In the genomic region with DNA sequence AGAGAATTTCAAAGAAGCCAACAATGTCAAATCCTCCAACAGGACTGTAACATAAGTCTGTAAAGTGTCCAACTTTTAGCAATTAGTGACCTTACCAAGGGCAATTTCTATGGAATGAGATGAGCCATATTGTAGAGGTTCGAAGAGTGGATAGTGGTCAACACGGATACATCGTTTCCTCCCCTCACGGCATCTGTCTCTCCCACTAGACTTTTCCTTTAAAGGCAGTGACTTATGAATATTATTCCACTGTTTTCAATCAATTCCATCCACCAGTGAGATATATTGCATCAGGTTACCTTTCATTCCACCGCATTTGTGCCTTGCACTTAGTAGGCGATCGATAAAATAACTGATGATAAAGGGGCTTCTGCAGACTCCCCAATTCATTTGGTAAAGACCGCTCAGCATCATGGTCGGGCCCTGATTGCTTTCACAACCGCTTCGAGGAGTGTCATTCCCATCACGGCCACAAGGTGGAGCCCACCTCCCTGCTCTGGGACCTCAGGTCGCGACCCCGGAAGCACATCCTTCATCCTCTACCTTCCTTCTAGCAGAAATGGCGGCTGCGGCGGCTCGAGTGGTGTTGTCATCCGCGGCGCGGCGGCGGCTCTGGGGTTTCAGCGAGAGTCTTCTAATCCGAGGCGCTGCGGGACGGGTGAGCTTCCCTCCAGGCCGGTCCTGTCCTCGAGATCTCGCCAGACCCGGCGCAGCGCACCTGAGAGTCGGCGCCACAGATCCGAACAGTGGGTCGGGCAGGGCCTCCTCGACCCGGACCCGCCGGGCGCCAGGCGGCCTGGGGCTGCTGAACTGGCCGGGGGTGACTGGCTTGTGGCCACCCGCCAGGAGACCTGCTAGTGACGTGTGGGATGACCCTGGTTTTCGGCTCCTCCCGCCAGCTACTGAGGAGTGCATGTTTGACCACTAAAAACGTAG, we compare ENCODE assay signal across 1 cellular context.
A peak's percentile ranks its signal among the peaks of the same experiment; 100 is the strongest.
TF ChIP-seq lines count a peak whose summit lies in the region.

Gene PMPCB (plus strand): TSS at position 535 of the 936 bp plus-strand sequence. CDS start 25 bp downstream, at position 560.

TF ChIP-seq in GM12878, 131 proteins besides CTCF, POLR2A, EP300 and RAD21 (continued from another document and continues in another):
- TF ChIP-seq POU2F2 (IDR thresholded peaks at IDR 0.05; ENCODE audit: borderline replicate concordance, low read depth, low read length) (peak; percentile 67; the same call in 2 of the 3 replicates), GABPA (IDR thresholded peaks at IDR 0.05; ENCODE audit: low read depth) (peak; percentile 95), SREBF1 (IDR thresholded peaks at IDR 0.05; ENCODE audit: low read length) (peak; percentile 81), MXI1 (IDR thresholded peaks at IDR 0.05; ENCODE audit: low read depth, low read length) (0 out of 2 replicates have a peak, but pooled peaks have one; percentile 52), ZNF274 (IDR thresholded peaks at IDR 0.05; ENCODE audit: insufficient read depth, insufficient read length) (no peak), RAD51 (IDR thresholded peaks at IDR 0.05) (no peak), ZNF622 (IDR thresholded peaks at IDR 0.05) (no peak), SMAD1 (IDR thresholded peaks at IDR 0.05; ENCODE audit: low read depth, partially characterized antibody) (peak; percentile 24), POLR2AphosphoS2 (IDR thresholded peaks at IDR 0.05; ENCODE audit: low read depth, low read length) (peak; percentile 58; the same call in 1 of the 2 replicates), CHD2 (IDR thresholded peaks at IDR 0.05; ENCODE audit: borderline replicate concordance, low read depth, low read length) (peak; percentile 62; the same call in 1 of the 2 replicates), YBX1 (IDR thresholded peaks at IDR 0.05) (no peak), SMAD5 (IDR thresholded peaks at IDR 0.05; ENCODE audit: low read depth) (peak; percentile 40; the same call in 1 of the 2 replicates), HCFC1 (IDR thresholded peaks at IDR 0.05; ENCODE audit: low read length) (peak; percentile 73), JUNB (IDR thresholded peaks at IDR 0.05) (no peak), KAT2A (conservative IDR thresholded peaks at IDR 0.05; ENCODE audit: control insufficient read depth, low read depth, low read length) (no peak), KLF5 (IDR thresholded peaks at IDR 0.05; ENCODE audit: partially characterized antibody) (peak; percentile 85), NFYA (IDR thresholded peaks at IDR 0.05; ENCODE audit: borderline replicate concordance, low read depth, low read length) (no peak), NR2C1 (IDR thresholded peaks at IDR 0.05) (peak; percentile 99), YY1 (IDR thresholded peaks at IDR 0.05; ENCODE audit: low read depth, low read length) (peak; percentile 99), BACH1 (IDR thresholded peaks at IDR 0.05; ENCODE audit: borderline replicate concordance) (no peak), ATF3 (IDR thresholded peaks at IDR 0.05; ENCODE audit: borderline replicate concordance, extremely low read depth, low read depth, low read length) (no peak), SMARCA5 (IDR thresholded peaks at IDR 0.05) (peak; percentile 97), CREB1 (IDR thresholded peaks at IDR 0.05; ENCODE audit: low read depth) (peak; percentile 35), ESRRA (IDR thresholded peaks at IDR 0.05; ENCODE audit: low read length) (no peak), TAF1 (IDR thresholded peaks at IDR 0.05; ENCODE audit: borderline replicate concordance, low read depth, low read length) (peak; percentile 94), USF1 (IDR thresholded peaks at IDR 0.05; ENCODE audit: borderline replicate concordance, extremely low read length, insufficient read depth, low read depth, low read length) (no peak), NBN (IDR thresholded peaks at IDR 0.05) (peak; percentile 73), RB1 (IDR thresholded peaks at IDR 0.05; ENCODE audit: borderline replicate concordance) (peak; percentile 88; the same call in 1 of the 2 replicates), RELA (IDR thresholded peaks at IDR 0.05; ENCODE audit: borderline replicate concordance, partially characterized antibody) (peak; percentile 76), CBFB (IDR thresholded peaks at IDR 0.05; ENCODE audit: low read depth) (0 out of 2 replicates have a peak, but pooled peaks have one; percentile 53), ATF2 (IDR thresholded peaks at IDR 0.05; ENCODE audit: low read length) (no peak), SIX5 (IDR thresholded peaks at IDR 0.05; ENCODE audit: low read depth, low read length, severe bottlenecking) (peak; percentile 48), ELK1 (IDR thresholded peaks at IDR 0.05; ENCODE audit: low read depth, low read length) (0 out of 2 replicates have a peak, but pooled peaks have one; percentile 39)
- TF ChIP-seq, protein P1, sequence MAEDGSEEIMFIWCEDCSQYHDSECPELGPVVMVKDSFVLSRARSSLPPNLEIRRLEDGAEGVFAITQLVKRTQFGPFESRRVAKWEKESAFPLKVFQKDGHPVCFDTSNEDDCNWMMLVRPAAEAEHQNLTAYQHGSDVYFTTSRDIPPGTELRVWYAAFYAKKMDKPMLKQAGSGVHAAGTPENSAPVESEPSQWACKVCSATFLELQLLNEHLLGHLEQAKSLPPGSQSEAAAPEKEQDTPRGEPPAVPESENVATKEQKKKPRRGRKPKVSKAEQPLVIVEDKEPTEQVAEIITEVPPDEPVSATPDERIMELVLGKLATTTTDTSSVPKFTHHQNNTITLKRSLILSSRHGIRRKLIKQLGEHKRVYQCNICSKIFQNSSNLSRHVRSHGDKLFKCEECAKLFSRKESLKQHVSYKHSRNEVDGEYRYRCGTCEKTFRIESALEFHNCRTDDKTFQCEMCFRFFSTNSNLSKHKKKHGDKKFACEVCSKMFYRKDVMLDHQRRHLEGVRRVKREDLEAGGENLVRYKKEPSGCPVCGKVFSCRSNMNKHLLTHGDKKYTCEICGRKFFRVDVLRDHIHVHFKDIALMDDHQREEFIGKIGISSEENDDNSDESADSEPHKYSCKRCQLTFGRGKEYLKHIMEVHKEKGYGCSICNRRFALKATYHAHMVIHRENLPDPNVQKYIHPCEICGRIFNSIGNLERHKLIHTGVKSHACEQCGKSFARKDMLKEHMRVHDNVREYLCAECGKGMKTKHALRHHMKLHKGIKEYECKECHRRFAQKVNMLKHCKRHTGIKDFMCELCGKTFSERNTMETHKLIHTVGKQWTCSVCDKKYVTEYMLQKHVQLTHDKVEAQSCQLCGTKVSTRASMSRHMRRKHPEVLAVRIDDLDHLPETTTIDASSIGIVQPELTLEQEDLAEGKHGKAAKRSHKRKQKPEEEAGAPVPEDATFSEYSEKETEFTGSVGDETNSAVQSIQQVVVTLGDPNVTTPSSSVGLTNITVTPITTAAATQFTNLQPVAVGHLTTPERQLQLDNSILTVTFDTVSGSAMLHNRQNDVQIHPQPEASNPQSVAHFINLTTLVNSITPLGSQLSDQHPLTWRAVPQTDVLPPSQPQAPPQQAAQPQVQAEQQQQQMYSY (CRISPR knock-in tag; IDR thresholded peaks at IDR 0.05) = no peak
- TF ChIP-seq, protein P2, sequence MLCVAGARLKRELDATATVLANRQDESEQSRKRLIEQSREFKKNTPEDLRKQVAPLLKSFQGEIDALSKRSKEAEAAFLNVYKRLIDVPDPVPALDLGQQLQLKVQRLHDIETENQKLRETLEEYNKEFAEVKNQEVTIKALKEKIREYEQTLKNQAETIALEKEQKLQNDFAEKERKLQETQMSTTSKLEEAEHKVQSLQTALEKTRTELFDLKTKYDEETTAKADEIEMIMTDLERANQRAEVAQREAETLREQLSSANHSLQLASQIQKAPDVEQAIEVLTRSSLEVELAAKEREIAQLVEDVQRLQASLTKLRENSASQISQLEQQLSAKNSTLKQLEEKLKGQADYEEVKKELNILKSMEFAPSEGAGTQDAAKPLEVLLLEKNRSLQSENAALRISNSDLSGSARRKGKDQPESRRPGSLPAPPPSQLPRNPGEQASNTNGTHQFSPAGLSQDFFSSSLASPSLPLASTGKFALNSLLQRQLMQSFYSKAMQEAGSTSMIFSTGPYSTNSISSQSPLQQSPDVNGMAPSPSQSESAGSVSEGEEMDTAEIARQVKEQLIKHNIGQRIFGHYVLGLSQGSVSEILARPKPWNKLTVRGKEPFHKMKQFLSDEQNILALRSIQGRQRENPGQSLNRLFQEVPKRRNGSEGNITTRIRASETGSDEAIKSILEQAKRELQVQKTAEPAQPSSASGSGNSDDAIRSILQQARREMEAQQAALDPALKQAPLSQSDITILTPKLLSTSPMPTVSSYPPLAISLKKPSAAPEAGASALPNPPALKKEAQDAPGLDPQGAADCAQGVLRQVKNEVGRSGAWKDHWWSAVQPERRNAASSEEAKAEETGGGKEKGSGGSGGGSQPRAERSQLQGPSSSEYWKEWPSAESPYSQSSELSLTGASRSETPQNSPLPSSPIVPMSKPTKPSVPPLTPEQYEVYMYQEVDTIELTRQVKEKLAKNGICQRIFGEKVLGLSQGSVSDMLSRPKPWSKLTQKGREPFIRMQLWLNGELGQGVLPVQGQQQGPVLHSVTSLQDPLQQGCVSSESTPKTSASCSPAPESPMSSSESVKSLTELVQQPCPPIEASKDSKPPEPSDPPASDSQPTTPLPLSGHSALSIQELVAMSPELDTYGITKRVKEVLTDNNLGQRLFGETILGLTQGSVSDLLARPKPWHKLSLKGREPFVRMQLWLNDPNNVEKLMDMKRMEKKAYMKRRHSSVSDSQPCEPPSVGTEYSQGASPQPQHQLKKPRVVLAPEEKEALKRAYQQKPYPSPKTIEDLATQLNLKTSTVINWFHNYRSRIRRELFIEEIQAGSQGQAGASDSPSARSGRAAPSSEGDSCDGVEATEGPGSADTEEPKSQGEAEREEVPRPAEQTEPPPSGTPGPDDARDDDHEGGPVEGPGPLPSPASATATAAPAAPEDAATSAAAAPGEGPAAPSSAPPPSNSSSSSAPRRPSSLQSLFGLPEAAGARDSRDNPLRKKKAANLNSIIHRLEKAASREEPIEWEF (IDR thresholded peaks at IDR 0.05; ENCODE audit: insufficient replicate concordance, low read depth, low read length) = no peak
- TF ChIP-seq, protein P3, sequence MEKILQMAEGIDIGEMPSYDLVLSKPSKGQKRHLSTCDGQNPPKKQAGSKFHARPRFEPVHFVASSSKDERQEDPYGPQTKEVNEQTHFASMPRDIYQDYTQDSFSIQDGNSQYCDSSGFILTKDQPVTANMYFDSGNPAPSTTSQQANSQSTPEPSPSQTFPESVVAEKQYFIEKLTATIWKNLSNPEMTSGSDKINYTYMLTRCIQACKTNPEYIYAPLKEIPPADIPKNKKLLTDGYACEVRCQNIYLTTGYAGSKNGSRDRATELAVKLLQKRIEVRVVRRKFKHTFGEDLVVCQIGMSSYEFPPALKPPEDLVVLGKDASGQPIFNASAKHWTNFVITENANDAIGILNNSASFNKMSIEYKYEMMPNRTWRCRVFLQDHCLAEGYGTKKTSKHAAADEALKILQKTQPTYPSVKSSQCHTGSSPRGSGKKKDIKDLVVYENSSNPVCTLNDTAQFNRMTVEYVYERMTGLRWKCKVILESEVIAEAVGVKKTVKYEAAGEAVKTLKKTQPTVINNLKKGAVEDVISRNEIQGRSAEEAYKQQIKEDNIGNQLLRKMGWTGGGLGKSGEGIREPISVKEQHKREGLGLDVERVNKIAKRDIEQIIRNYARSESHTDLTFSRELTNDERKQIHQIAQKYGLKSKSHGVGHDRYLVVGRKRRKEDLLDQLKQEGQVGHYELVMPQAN (conservative IDR thresholded peaks at IDR 0.05) = peak; percentile 78; the same call in 1 of the 2 replicates
- TF ChIP-seq, protein P4, sequence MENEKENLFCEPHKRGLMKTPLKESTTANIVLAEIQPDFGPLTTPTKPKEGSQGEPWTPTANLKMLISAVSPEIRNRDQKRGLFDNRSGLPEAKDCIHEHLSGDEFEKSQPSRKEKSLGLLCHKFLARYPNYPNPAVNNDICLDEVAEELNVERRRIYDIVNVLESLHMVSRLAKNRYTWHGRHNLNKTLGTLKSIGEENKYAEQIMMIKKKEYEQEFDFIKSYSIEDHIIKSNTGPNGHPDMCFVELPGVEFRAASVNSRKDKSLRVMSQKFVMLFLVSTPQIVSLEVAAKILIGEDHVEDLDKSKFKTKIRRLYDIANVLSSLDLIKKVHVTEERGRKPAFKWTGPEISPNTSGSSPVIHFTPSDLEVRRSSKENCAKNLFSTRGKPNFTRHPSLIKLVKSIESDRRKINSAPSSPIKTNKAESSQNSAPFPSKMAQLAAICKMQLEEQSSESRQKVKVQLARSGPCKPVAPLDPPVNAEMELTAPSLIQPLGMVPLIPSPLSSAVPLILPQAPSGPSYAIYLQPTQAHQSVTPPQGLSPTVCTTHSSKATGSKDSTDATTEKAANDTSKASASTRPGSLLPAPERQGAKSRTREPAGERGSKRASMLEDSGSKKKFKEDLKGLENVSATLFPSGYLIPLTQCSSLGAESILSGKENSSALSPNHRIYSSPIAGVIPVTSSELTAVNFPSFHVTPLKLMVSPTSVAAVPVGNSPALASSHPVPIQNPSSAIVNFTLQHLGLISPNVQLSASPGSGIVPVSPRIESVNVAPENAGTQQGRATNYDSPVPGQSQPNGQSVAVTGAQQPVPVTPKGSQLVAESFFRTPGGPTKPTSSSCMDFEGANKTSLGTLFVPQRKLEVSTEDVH (IDR thresholded peaks at IDR 0.05; ENCODE audit: low read depth, partially characterized antibody) = no peak
